In genomic region chr10:43102063-43102828, GRCh38 we compare ENCODE assay signal across 24 cellular contexts.
"Had no signal": no experiment of that assay in that cellular context is flagged by ENCODE, and none has a peak within 500 bp of the region (broad histone marks: within the 10 kb centered on the region; RNA-seq: fewer than 3 reads in every experiment).

No MANE protein-coding gene starts in this region.

- H3K36me3 ChIP-seq: breast epithelium, heart right ventricle, lower lobe of right lung, spleen, suprapubic skin, tibial nerve, WERI-Rb-1 had no signal

- ATAC-seq: activated CD8-positive, alpha-beta T cell treated with anti-CD3 and anti-CD28 coated beads for 36 hours; activated T-cell treated with anti-CD3 and anti-CD28 coated beads, Interleukin-2, amount 50 U/mL, for 4 hours; esophagus mucosa; heart right ventricle; left lobe of liver; lower lobe of right lung; right cardiac atrium had no signal

- H3K9me3 Mint-ChIP-seq: activated CD8-positive, alpha-beta T cell treated with anti-CD3 and anti-CD28 coated beads for 36 hours; activated naive CD8-positive, alpha-beta T cell treated with anti-CD3 and anti-CD28 coated beads, Interleukin-2, amount 10 ng/mL, durations not matched to agents 7 days and 5 days; activated T-cell treated with anti-CD3 and anti-CD28 coated beads, Interleukin-2, amount 50 U/mL, for 4 hours; dendritic cell treated with granulocyte-macrophage colony-stimulating factor and Interleukin-4, amounts not matched to agents 40 ng/mL and 50 ng/mL, for 4 days; endodermal cell had no signal

- H3K36me3 Mint-ChIP-seq: activated naive CD8-positive, alpha-beta T cell treated with anti-CD3 and anti-CD28 coated beads, Interleukin-2, amount 10 ng/mL, durations not matched to agents 7 days and 5 days had no signal

- H3K9me3 ChIP-seq: breast epithelium, heart right ventricle, lower lobe of right lung, spleen, suprapubic skin, tibial nerve had no signal

- H3K4me3 Mint-ChIP-seq: activated CD8-positive, alpha-beta T cell treated with anti-CD3 and anti-CD28 coated beads for 36 hours; activated naive CD8-positive, alpha-beta T cell treated with anti-CD3 and anti-CD28 coated beads, Interleukin-2, amount 10 ng/mL, durations not matched to agents 7 days and 5 days; dendritic cell treated with granulocyte-macrophage colony-stimulating factor and Interleukin-4, amounts not matched to agents 40 ng/mL and 50 ng/mL, for 4 days; endodermal cell had no signal

- H3K27ac Mint-ChIP-seq: activated CD8-positive, alpha-beta T cell treated with anti-CD3 and anti-CD28 coated beads for 36 hours; activated naive CD8-positive, alpha-beta T cell treated with anti-CD3 and anti-CD28 coated beads, Interleukin-2, amount 10 ng/mL, durations not matched to agents 7 days and 5 days; dendritic cell treated with granulocyte-macrophage colony-stimulating factor and Interleukin-4, amounts not matched to agents 40 ng/mL and 50 ng/mL, for 4 days; endodermal cell had no signal

- H3K4me1 ChIP-seq: breast epithelium had no signal

- DNase-seq: activated CD4-positive, alpha-beta T cell treated with anti-CD3 and anti-CD28 coated beads, Interleukin-2, amount 50 U/mL, for 1 hour; activated CD4-positive, CD25-positive, alpha-beta regulatory T cell treated with anti-CD3 and anti-CD28 coated beads, Interleukin-2, amount 50 U/mL, for 72 hours; activated CD8-positive, alpha-beta T cell treated with anti-CD3 and anti-CD28 coated beads for 36 hours; activated effector memory CD4-positive, alpha-beta T cell treated with Interleukin-2 at 50 U/mL for 16 hours; activated naive CD4-positive, alpha-beta T cell treated with Interleukin-2 at 50 U/mL for 16 hours; activated naive CD8-positive, alpha-beta T cell treated with anti-CD3 and anti-CD28 coated beads, Interleukin-2, amount 10 ng/mL, durations not matched to agents 7 days and 5 days; activated T-cell treated with anti-CD3 and anti-CD28 coated beads, Interleukin-2, amount 50 U/mL, for 4 hours; amniotic stem cell; central memory CD4-positive, alpha-beta T cell; endodermal cell; foreskin fibroblast; heart right ventricle; lower lobe of right lung; spleen; stimulated activated naive CD4-positive, alpha-beta T cell; T-helper 9 cell; WERI-Rb-1 had no signal

- H3K27ac ChIP-seq: breast epithelium, heart right ventricle, lower lobe of right lung, spleen, suprapubic skin, tibial nerve, WERI-Rb-1 had no signal

- H3K4me1 Mint-ChIP-seq: endodermal cell had no signal

- H3K4me3 ChIP-seq: breast epithelium, heart right ventricle, lower lobe of right lung, spleen, suprapubic skin, tibial nerve had no signal
